Comparison of ENCODE assay signal across 8 cellular contexts in genomic region chr11:104968856-104969776, GRCh38. TPM values are rescaled to one million over a fixed set of nuclear protein-coding genes. Genes with fewer than 3 reads are reported as not detected.
DNase-seq lines count a peak whose midpoint lies in the region; ATAC-seq and TF ChIP-seq lines count a peak whose summit lies in the region.

No MANE protein-coding gene starts in this region.

- DNase-seq in AG04449 (ENCODE audit: low read depth, low spot score), result no peak
- peak; percentile 14 for DNase-seq in RKO (ENCODE audit: low spot score)
- DNase-seq in naive B cell, result no peak
- no peak for DNase-seq in NCI-H526 treated with DMSO at 0.1 percent for 48 hours (lab: John Stamatoyannopoulos, UW)
- no peak for DNase-seq in H4 (ENCODE audit: low spot score)

- peaks cover 32 to 40% (median 35%) of the 10 kb centered on the region in 3 donors for H3K4me1 Mint-ChIP-seq in naive B cell

- H3K4me3 ChIP-seq in AG04449 (ENCODE audit: low read depth, low read length) (peak overlapping the region; percentile 51), endocrine pancreas (ENCODE audit: control insufficient read depth, insufficient read depth, low read length) (peak overlapping the region; percentile 99)

- CTCF ChIA-PET in AG04449 (lab: Yijun Ruan, JAX), result interaction anchor here (4.4 kb wide), 1 partner anchor 23 kb away, joined by 19 read pairs; no protein-coding TSS in a partner anchor

- H3K4me1 ChIP-seq in endocrine pancreas (ENCODE audit: control insufficient read depth, insufficient read depth, low read length), result no peaks in the 10 kb centered on the region

- H3K9me3 ChIP-seq in endocrine pancreas (ENCODE audit: control insufficient read depth, low read length), result no peaks in the 10 kb centered on the region

- H3K9me3 Mint-ChIP-seq in naive B cell, result peaks cover 3 to 26% (median 11%) of the 10 kb centered on the region in 7 donors

- H3K36me3 Mint-ChIP-seq in naive B cell, result peaks cover 8 to 40% of the 10 kb centered on the region in 2 donors

- POLR2A ChIA-PET in AG04449 (lab: Yijun Ruan, JAX), result no interaction called here

- H3K36me3 ChIP-seq in endocrine pancreas (ENCODE audit: control insufficient read depth, insufficient read depth, low read length), result no peaks in the 10 kb centered on the region

- H3K9ac ChIP-seq in endocrine pancreas (ENCODE audit: control insufficient read depth, insufficient read depth, low read length), result peak overlapping the region; percentile 62

- ATAC-seq in GM19452 (IDR thresholded peaks at IDR 0.05; ENCODE audit: unreplicated experiment), result peak; percentile 18
- ATAC-seq in naive B cell (ENCODE audit: low read depth in 2 of 2), result no peak
- no peak for ATAC-seq in GM18520 (IDR thresholded peaks at IDR 0.05; ENCODE audit: unreplicated experiment)

- peak overlapping the region; percentile 87 to 100 (median 96) for H3K4me3 Mint-ChIP-seq in naive B cell

- H3K27me3 Mint-ChIP-seq in naive B cell, result no peaks in the 10 kb centered on the region

- peak overlapping the region; percentile 94 to 98 (median 98) for H3K27ac Mint-ChIP-seq in naive B cell

- no peak for TF ChIP-seq CTCF in AG04449 (IDR thresholded peaks at IDR 0.05; ENCODE audit: insufficient read depth, low read length, missing control alignments)

- H3K27me3 ChIP-seq in endocrine pancreas (ENCODE audit: control insufficient read depth, insufficient read depth, low read length), result no peaks in the 10 kb centered on the region

RNA-seq across cellular contexts. Expression of gene CASP4, which starts 0.7 kb away (rescaled TPM):
- 100 to 1,000 TPM; 109 to 134 (median 118) TPM for polyA plus RNA-seq in naive B cell (ENCODE audit: low read depth in 6 of 6)
- total RNA-seq in H4 (2014; rRNA removed; shearing (Covaris generic)), result 264 and 319 TPM in 2 replicates

RNA-seq across cellular contexts. Expression of gene CASP5, which starts 53.9 kb away (rescaled TPM):
- polyA plus RNA-seq in naive B cell (ENCODE audit: low read depth in 6 of 6), result not detected
- not detected in 2 replicates for total RNA-seq in H4 (2014; rRNA removed; shearing (Covaris generic))
